Comparison of ENCODE assay signal across 21 cellular contexts in genomic region chr7:28739826-28740225, GRCh38.
DNase-seq lines count a peak whose midpoint lies in the region; ATAC-seq and TF ChIP-seq lines count a peak whose summit lies in the region.
"Had no signal": no experiment of that assay in that cellular context is flagged by ENCODE, and none has a peak within 500 bp of the region (broad histone marks: within the 10 kb centered on the region; RNA-seq: fewer than 3 reads in every experiment).

No MANE protein-coding gene starts in this region.

- H3K27me3 Mint-ChIP-seq in Calu3 (ENCODE audit: unreplicated experiment) (no peaks in the 10 kb centered on the region), nephron (ENCODE audit: low read depth) (no peaks in the 10 kb centered on the region)
- H3K27me3 Mint-ChIP-seq in CD8-positive, alpha-beta memory T cell = no peaks in the 10 kb centered on the region

- POLR2A ChIA-PET in CD8-positive, alpha-beta memory T cell (lab: Charles Lee) = no interaction called here

- H3K9me3 Mint-ChIP-seq in Calu3 (ENCODE audit: low read depth, unreplicated experiment) = no peaks in the 10 kb centered on the region
- no peaks in the 10 kb centered on the region for H3K9me3 Mint-ChIP-seq in nephron
- H3K9me3 Mint-ChIP-seq in CD8-positive, alpha-beta memory T cell = peaks cover 0 to 1% (median 0%) of the 10 kb centered on the region in 5 donors
- H3K9me3 Mint-ChIP-seq: activated naive CD8-positive, alpha-beta T cell treated with anti-CD3 and anti-CD28 coated beads, Interleukin-2, amount 50 U/mL, for 24 hours; mesothelial cell of epicardium; natural killer cell treated with Interleukin-12 subunit alpha and Interleukin-12 subunit beta and Interleukin-15 and Interleukin-18, amount 100 ng/mL, for 72 hours had no signal

- in situ Hi-C loops in mammary epithelial cell (cut with MboI; ENCODE audit: low sequenced_read_pairs in 2 of 2) = no loop called here

- no peaks in the 10 kb centered on the region for H3K36me3 Mint-ChIP-seq in Calu3 (ENCODE audit: insufficient read depth, unreplicated experiment)
- H3K36me3 Mint-ChIP-seq in nephron (ENCODE audit: low read depth) = peaks cover 3% of the 10 kb centered on the region
- no peaks in the 10 kb centered on the region for H3K36me3 Mint-ChIP-seq in CD8-positive, alpha-beta memory T cell
- H3K36me3 Mint-ChIP-seq: natural killer cell treated with Interleukin-12 subunit alpha and Interleukin-12 subunit beta and Interleukin-15 and Interleukin-18, amount 100 ng/mL, for 72 hours had no signal

- H3K36me3 ChIP-seq in mammary epithelial cell (ENCODE audit: insufficient read depth, low read length) (no peaks in the 10 kb centered on the region), body of pancreas (replicated peaks in 1 of 2; ENCODE audit: insufficient read depth in 1 of 2, low read depth in 2 of 2) (no peaks in the 10 kb centered on the region)
- H3K36me3 ChIP-seq in CD8-positive, alpha-beta memory T cell (ENCODE audit: insufficient read depth, low read length) = no peaks in the 10 kb centered on the region
- H3K36me3 ChIP-seq: suprapubic skin had no signal

- no peaks in the 10 kb centered on the region for H3K9me3 ChIP-seq in mammary epithelial cell (replicated peaks; ENCODE audit: insufficient read depth, low read length)
- no peaks in the 10 kb centered on the region for H3K9me3 ChIP-seq in body of pancreas
- H3K9me3 ChIP-seq in CD8-positive, alpha-beta memory T cell (ENCODE audit: low read length) = no peaks in the 10 kb centered on the region
- H3K9me3 ChIP-seq: suprapubic skin had no signal

- H3K4me2 ChIP-seq in mammary epithelial cell (ENCODE audit: insufficient read depth, low read depth, low read length) = no peak overlapping the region

- CTCF ChIA-PET in Calu3 (lab: Charles Lee) (no interaction called here), mammary epithelial cell (lab: Charles Lee; ENCODE audit: low non-redundant PET) (no interaction called here)
- CTCF ChIA-PET in CD8-positive, alpha-beta memory T cell (lab: Charles Lee) = no interaction called here

- H2AFZ ChIP-seq in mammary epithelial cell (ENCODE audit: low read depth, low read length) = no peak overlapping the region

- BruUV-seq in Calu3 (replicated peaks; lab: Mats Ljungman, UMichigan) (no TSS peak), mammary epithelial cell (replicated peaks; lab: Mats Ljungman, UMichigan) (no TSS peak)

- H3K4me3 ChIP-seq in dorsolateral prefrontal cortex = peak overlapping the region in 45 of 59 donors; percentile 3 to 54 (median 30)
- no peak overlapping the region for H3K4me3 ChIP-seq in mammary epithelial cell (replicated peaks in 1 of 3; ENCODE audit: insufficient read depth in 1 of 3, low read depth in 2 of 3, low read length in 3 of 3)
- H3K4me3 ChIP-seq in body of pancreas = no peak overlapping the region
- H3K4me3 ChIP-seq in CD8-positive, alpha-beta memory T cell (ENCODE audit: low read length) = no peak overlapping the region
- H3K4me3 ChIP-seq: SK-N-MC, suprapubic skin had no signal

- ATAC-seq in GM21515 (IDR thresholded peaks at IDR 0.05; ENCODE audit: unreplicated experiment) (no peak), body of pancreas (no peak)
- ATAC-seq: activated naive CD8-positive, alpha-beta T cell treated with anti-CD3 and anti-CD28 coated beads, Interleukin-2, amount 50 U/mL, for 24 hours; natural killer cell treated with Interleukin-12 subunit alpha and Interleukin-12 subunit beta and Interleukin-15 and Interleukin-18, amount 100 ng/mL, for 72 hours had no signal

- H3K9ac ChIP-seq in mammary epithelial cell (ENCODE audit: insufficient read depth, low read length) = no peak overlapping the region

- H3K4me1 Mint-ChIP-seq in Calu3 (ENCODE audit: low read depth, unreplicated experiment) (peaks cover 15% of the 10 kb centered on the region), nephron (peaks cover 26% of the 10 kb centered on the region)
- H3K4me1 Mint-ChIP-seq in CD8-positive, alpha-beta memory T cell = no peaks in the 10 kb centered on the region
- H3K4me1 Mint-ChIP-seq: activated naive CD8-positive, alpha-beta T cell treated with anti-CD3 and anti-CD28 coated beads, Interleukin-2, amount 50 U/mL, for 24 hours had no signal

- peaks cover 13% of the 10 kb centered on the region for H3K4me1 ChIP-seq in mammary epithelial cell (ENCODE audit: insufficient read depth, low read length)
- H3K4me1 ChIP-seq in body of pancreas = peaks cover 7% of the 10 kb centered on the region
- no peaks in the 10 kb centered on the region for H3K4me1 ChIP-seq in CD8-positive, alpha-beta memory T cell (ENCODE audit: insufficient read depth, low read length)
- H3K4me1 ChIP-seq: suprapubic skin had no signal

- no peaks in the 10 kb centered on the region for H3K79me2 ChIP-seq in mammary epithelial cell (ENCODE audit: insufficient read depth, low read length)

- H3K27me3 ChIP-seq in dorsolateral prefrontal cortex (no peaks in the 10 kb centered on the region), mammary epithelial cell (ENCODE audit: insufficient read depth, low read length) (no peaks in the 10 kb centered on the region), body of pancreas (no peaks in the 10 kb centered on the region)
- H3K27me3 ChIP-seq in CD8-positive, alpha-beta memory T cell (ENCODE audit: insufficient read depth, low read length, poor library complexity, severe bottlenecking) = no peaks in the 10 kb centered on the region
- H3K27me3 ChIP-seq: suprapubic skin had no signal

- peak overlapping the region in 49 of 59 donors; percentile 4 to 81 (median 59) for H3K27ac ChIP-seq in dorsolateral prefrontal cortex
- no peak overlapping the region for H3K27ac ChIP-seq in mammary epithelial cell (ENCODE audit: insufficient read depth, low read depth, low read length)
- no peak overlapping the region for H3K27ac ChIP-seq in body of pancreas
- no peak overlapping the region for H3K27ac ChIP-seq in CD8-positive, alpha-beta memory T cell (ENCODE audit: low read depth, low read length)
- H3K27ac ChIP-seq: SK-N-MC, suprapubic skin had no signal

- no peaks in the 10 kb centered on the region for H4K20me1 ChIP-seq in mammary epithelial cell (ENCODE audit: insufficient read depth, low read length)

- H3K4me3 Mint-ChIP-seq in Calu3 (ENCODE audit: low read depth, unreplicated experiment) = peak overlapping the region; percentile 42
- no peak overlapping the region for H3K4me3 Mint-ChIP-seq in nephron
- no peak overlapping the region for H3K4me3 Mint-ChIP-seq in CD8-positive, alpha-beta memory T cell
- H3K4me3 Mint-ChIP-seq: activated naive CD8-positive, alpha-beta T cell treated with anti-CD3 and anti-CD28 coated beads, Interleukin-2, amount 50 U/mL, for 24 hours; mesothelial cell of epicardium; natural killer cell treated with Interleukin-12 subunit alpha and Interleukin-12 subunit beta and Interleukin-15 and Interleukin-18, amount 100 ng/mL, for 72 hours had no signal

- WGBS in mammary epithelial cell (ENCODE audit: low coverage, missing lambda C conversion rate) = 87% methylated on average over 5 of the region's 5 CpGs
- 50 to 64% methylated on average over 5 of the region's 5 CpGs for WGBS in body of pancreas, 2 donors

- TF ChIP-seq CTCF in Calu3 (IDR thresholded peaks at IDR 0.05; ENCODE audit: unreplicated experiment) (no peak), dorsolateral prefrontal cortex (IDR thresholded peaks at IDR 0.05 in 54 of 56, conservative IDR thresholded peaks at IDR 0.05 in 2 of 56; ENCODE audit: low read depth in 1 of 56, partially characterized antibody in 56 of 56) (no peak), nephron (IDR thresholded peaks at IDR 0.05; ENCODE audit: unreplicated experiment in 3 of 3) (no peak), mammary epithelial cell (conservative IDR thresholded peaks at IDR 0.05 in 1 of 2, IDR thresholded peaks at IDR 0.05 in 1 of 2; ENCODE audit: extremely low read depth in 1 of 2, insufficient read depth in 1 of 2, low read depth in 1 of 2, low read length in 2 of 2) (no peak), body of pancreas (IDR thresholded peaks at IDR 0.05) (no peak)

- DNase-seq in Calu3 (no peak), NCI-H69 (lab: John Stamatoyannopoulos, UW) (peak; percentile 44), dorsolateral prefrontal cortex (no peak), mammary epithelial cell (no peak), body of pancreas (no peak)
- DNase-seq in CD8-positive, alpha-beta memory T cell = no peak
- DNase-seq: 8988T; activated naive CD8-positive, alpha-beta T cell treated with anti-CD3 and anti-CD28 coated beads, Interleukin-2, amount 50 U/mL, for 24 hours; AML-193; cortex of kidney; DMS79; Karpas-422; NCI-H187 treated with DMSO at 0.1 percent for 48 hours; posterior cingulate gyrus; RPMI8226 had no signal

- H3K27ac Mint-ChIP-seq in Calu3 (ENCODE audit: unreplicated experiment) (no peak overlapping the region), nephron (peak overlapping the region; percentile 29 to 62 (median 51))
- no peak overlapping the region for H3K27ac Mint-ChIP-seq in CD8-positive, alpha-beta memory T cell
- H3K27ac Mint-ChIP-seq: activated naive CD8-positive, alpha-beta T cell treated with anti-CD3 and anti-CD28 coated beads, Interleukin-2, amount 50 U/mL, for 24 hours; mesothelial cell of epicardium; natural killer cell treated with Interleukin-12 subunit alpha and Interleukin-12 subunit beta and Interleukin-15 and Interleukin-18, amount 100 ng/mL, for 72 hours had no signal

- intact Hi-C loops in Calu3 (cut with micrococcal nuclease; ENCODE audit: unreplicated experiment) (no loop called here), dorsolateral prefrontal cortex (cut with DNase I) (no loop called here), mammary epithelial cell (cut with micrococcal nuclease) (loop anchor here (10.0 kb wide), 1 partner anchor 165 kb away; no protein-coding TSS in a partner anchor), body of pancreas (cut with DNase I) (no loop called here)

- dilution Hi-C loops in mammary epithelial cell (cut with HindIII; ENCODE audit: low sequenced_read_pairs) = no loop called here

- TF ChIP-seq POLR2A in body of pancreas (IDR thresholded peaks at IDR 0.05) = no peak

Comparison
In these comparisons a context has a peak if more than half of its experiments do, and no peak if none do; other contexts are left out.
1. H3K27ac Mint-ChIP-seq: peak in nephron (3 of 3); none in Calu3 (single experiment) and CD8-positive, alpha-beta memory T cell (0 of 8).
2. H3K27ac ChIP-seq: peak in dorsolateral prefrontal cortex (49 of 59); none in mammary epithelial cell (single experiment), body of pancreas (0 of 4) and CD8-positive, alpha-beta memory T cell (single experiment).
3. H3K4me3 ChIP-seq: peak in dorsolateral prefrontal cortex (45 of 59); none in mammary epithelial cell (0 of 3), body of pancreas (0 of 2) and CD8-positive, alpha-beta memory T cell (single experiment).